ENCODE assay signal across 16 cellular contexts in genomic region chr16:87178977-87179376, GRCh38.
DNase-seq lines count a peak whose midpoint lies in the region; ATAC-seq, FAIRE-seq and TF ChIP-seq lines count a peak whose summit lies in the region.
"Had no signal": no experiment of that assay in that cellular context is flagged by ENCODE, and none has a peak within 500 bp of the region (broad histone marks: within the 10 kb centered on the region; RNA-seq: fewer than 3 reads in every experiment).

No MANE protein-coding gene starts in this region.

- no peak for FAIRE-seq in GM12892 (lab: Jason Lieb, UNC)
- FAIRE-seq: GM19239, islet of Langerhans had no signal

- DNase-seq in GM03348 (ENCODE audit: low spot score) (peak; percentile 44), glomerular endothelial cell (ENCODE audit: extremely low read depth, low read depth, low spot score) (peak; percentile 68), posterior vena cava (ENCODE audit: low spot score) (peak; percentile 88), anterior cingulate cortex (lab: John Stamatoyannopoulos, UW) (no peak), GM12892 (ENCODE audit: insufficient read length) (no peak), cerebellum (ENCODE audit: low spot score) (no peak)
- DNase-seq: activated CD4-positive, alpha-beta T cell treated with anti-CD3 and anti-CD28 coated beads for 48 hours; activated naive CD4-positive, alpha-beta T cell treated with anti-CD3 and anti-CD28 coated beads for 36 hours; CD4-positive, alpha-beta T cell; endodermal cell; NCI-H187 treated with DMSO at 0.1 percent for 48 hours; SJCRH30 had no signal

- TF ChIP-seq POLR2A in GM12892 (IDR thresholded peaks at IDR 0.05; ENCODE audit: low read depth, low read length) = no peak

- intact Hi-C loops in posterior vena cava (cut with DNase I) = no loop called here

- ATAC-seq in SK-N-SH treated with all-trans-retinoic acid at 6 μM for 48 hours = peak; percentile 27; the same call in 2 of the 3 replicates
- ATAC-seq in HG02623 (IDR thresholded peaks at IDR 0.05; ENCODE audit: unreplicated experiment) = no peak

TF ChIP-seq in SK-N-SH treated with all-trans-retinoic acid at 6 μM for 48 hours, 23 proteins besides CTCF, POLR2A, EP300 and RAD21:
- no peak for TF ChIP-seq OSR1 (CRISPR knock-in tag; IDR thresholded peaks at IDR 0.05)
- TF ChIP-seq TCF4 (CRISPR knock-in tag; IDR thresholded peaks at IDR 0.05; ENCODE audit: borderline replicate concordance) = no peak
- TF ChIP-seq GLIS3 (CRISPR knock-in tag; IDR thresholded peaks at IDR 0.05) = no peak
- TF ChIP-seq ZNF70 (CRISPR knock-in tag; IDR thresholded peaks at IDR 0.05) = no peak
- TF ChIP-seq BACH2 (CRISPR knock-in tag; IDR thresholded peaks at IDR 0.05; ENCODE audit: borderline replicate concordance) = no peak
- no peak for TF ChIP-seq CSRNP3 (CRISPR knock-in tag; IDR thresholded peaks at IDR 0.05)
- no peak for TF ChIP-seq TSHZ2 (CRISPR knock-in tag; IDR thresholded peaks at IDR 0.05)
- no peak for TF ChIP-seq ZFP30 (CRISPR knock-in tag; IDR thresholded peaks at IDR 0.05)
- TF ChIP-seq PATZ1 (CRISPR knock-in tag; IDR thresholded peaks at IDR 0.05; ENCODE audit: borderline replicate concordance) = no peak
- no peak for TF ChIP-seq RARB (CRISPR knock-in tag; IDR thresholded peaks at IDR 0.05)
- no peak for TF ChIP-seq ZNF565 (CRISPR knock-in tag; conservative IDR thresholded peaks at IDR 0.05; ENCODE audit: low read depth)
- no peak for TF ChIP-seq ZC3H10 (CRISPR knock-in tag; IDR thresholded peaks at IDR 0.05)
- TF ChIP-seq CREB5 (CRISPR knock-in tag; IDR thresholded peaks at IDR 0.05; ENCODE audit: low read depth) = no peak
- no peak for TF ChIP-seq TOX (CRISPR knock-in tag; IDR thresholded peaks at IDR 0.05; ENCODE audit: borderline replicate concordance)
- TF ChIP-seq ZNF8 (CRISPR knock-in tag; IDR thresholded peaks at IDR 0.05) = no peak
- no peak for TF ChIP-seq ZFP3 (CRISPR knock-in tag; IDR thresholded peaks at IDR 0.05)
- TF ChIP-seq ISL1 (CRISPR knock-in tag; IDR thresholded peaks at IDR 0.05) = no peak
- no peak for TF ChIP-seq POU6F1 (CRISPR knock-in tag; IDR thresholded peaks at IDR 0.05; ENCODE audit: borderline replicate concordance, low read depth)
- TF ChIP-seq SNAI2 (CRISPR knock-in tag; IDR thresholded peaks at IDR 0.05) = no peak
- no peak for TF ChIP-seq PPARA (CRISPR knock-in tag; IDR thresholded peaks at IDR 0.05; ENCODE audit: borderline replicate concordance)
TF ChIP-seq in SK-N-SH treated with all-trans-retinoic acid at 6 μM for 48 hours: peak in this region for 0.

Comparison
In these comparisons a context has a peak if more than half of its experiments do, and no peak if none do; other contexts are left out.
1. DNase-seq: peak in GM03348 (single experiment), glomerular endothelial cell (single experiment) and posterior vena cava (single experiment); none in anterior cingulate cortex (0 of 58), GM12892 (single experiment) and cerebellum (single experiment).